8 cellular contexts compared by ENCODE assay signal in genomic region chr18:61901334-61901986, GRCh38. TPM values are rescaled to one million over a fixed set of nuclear protein-coding genes. Genes with fewer than 3 reads are reported as not detected.
DNase-seq lines count a peak whose midpoint lies in the region; ATAC-seq, FAIRE-seq and TF ChIP-seq lines count a peak whose summit lies in the region.

No MANE protein-coding gene starts in this region.

- DNase-seq in ACHN (peak; percentile 48), GM12891 (ENCODE audit: insufficient read length, low spot score) (peak; percentile 47), HFFc6 (no peak), M059J (ENCODE audit: low read depth) (peak; percentile 64), SK-N-DZ (ENCODE audit: low spot score) (peak; percentile 70), GM12878 (ENCODE audit: low read depth, low spot score) (peak; percentile 7), iPS-NIHi7 (ENCODE audit: extremely low spot score) (peak; percentile 85)
- DNase-seq in stimulated activated CD8-positive, alpha-beta memory T cell treated with anti-CD3 and anti-CD28 coated beads, Interleukin-4, amount 100 ng/mL, for 48 hours: peak; percentile 41

- ATAC-seq in GM12878: peak; percentile 99

- TF ChIP-seq CTCF in HFFc6 (IDR thresholded peaks at IDR 0.05): peak; percentile 95
- peak; percentile 87 to 99 (median 95) for TF ChIP-seq CTCF in GM12878 (IDR thresholded peaks at IDR 0.05 in 2 of 3, conservative IDR thresholded peaks at IDR 0.05 in 1 of 3; ENCODE audit: control insufficient read depth in 2 of 3, extremely low read depth in 1 of 3, insufficient read depth in 1 of 3, low read depth in 3 of 3, low read length in 3 of 3)

- no peak overlapping the region for H3K4me3 ChIP-seq in GM12878

- H3K4me1 ChIP-seq in GM12878 (ENCODE audit: control insufficient read depth, insufficient read depth, low read length): no peaks in the 10 kb centered on the region

- no peak for TF ChIP-seq EP300 in GM12878 (IDR thresholded peaks at IDR 0.05; ENCODE audit: borderline replicate concordance in 1 of 2, control insufficient read depth in 1 of 2, low read depth in 2 of 2, low read length in 2 of 2)

- H4K20me1 ChIP-seq in GM12878 (ENCODE audit: control insufficient read depth, insufficient read depth): no peaks in the 10 kb centered on the region

- CTCF ChIA-PET in GM12878 (lab: Yijun Ruan, JAX): interaction anchor here (0.7 to 4.5 kb wide), 6 partner anchors 11 to 230 kb away, joined by 3 to 29 read pairs (median 3); no protein-coding TSS in a partner anchor

- H3K27ac Mint-ChIP-seq in HFFc6: no peak overlapping the region

- peaks cover 1% of the 10 kb centered on the region for H3K27me3 Mint-ChIP-seq in HFFc6 (ENCODE audit: insufficient read depth)

- H2AFZ ChIP-seq in GM12878 (ENCODE audit: control insufficient read depth, low read depth, low read length): no peak overlapping the region

- H3K4me1 Mint-ChIP-seq in HFFc6 (ENCODE audit: low read depth): peaks cover 33% of the 10 kb centered on the region

- TF ChIP-seq RAD21 in GM12878 (IDR thresholded peaks at IDR 0.05; ENCODE audit: insufficient read depth, low read depth, low read length): peak; percentile 72

- POLR2A ChIA-PET in GM12878 (lab: Charles Lee): no interaction called here

- in situ Hi-C loops in ACHN (cut with HindIII; ENCODE audit: low pct_ligation_motif_present, low pct_unique_long_range_greater_than_20kb, low sequenced_read_pairs) (no loop called here), GM12878 (cut with MboI) (loop anchor here (10.0 kb wide), 1 partner anchor 223 kb away; no protein-coding TSS in a partner anchor)

- no peak overlapping the region for H3K9ac ChIP-seq in GM12878 (ENCODE audit: control insufficient read depth, insufficient read depth, low read length)

- H3K9me3 Mint-ChIP-seq in HFFc6: no peaks in the 10 kb centered on the region

- BruUV-seq in GM12878 (replicated peaks; lab: Mats Ljungman, UMichigan): no TSS peak

- 17% methylated on average over 5 of the region's 5 CpGs for WGBS in GM12878 (ENCODE audit: insufficient coverage, insufficient replicate concordance, low lambda C conversion rate, missing lambda C conversion rate)

- H3K27me3 ChIP-seq in GM12878 (replicated peaks in 1 of 2; ENCODE audit: control insufficient read depth in 2 of 2, insufficient read depth in 2 of 2, low read length in 1 of 2): no peaks in the 10 kb centered on the region; a peak in 2 of 4 replicates

- no peaks in the 10 kb centered on the region for H3K79me2 ChIP-seq in GM12878 (ENCODE audit: control insufficient read depth, insufficient read depth, low read length)

- H3K9me3 ChIP-seq in GM12878 (replicated peaks; ENCODE audit: control insufficient read depth, insufficient read depth, low read length): no peaks in the 10 kb centered on the region

- TF ChIP-seq POLR2A in GM12891 (IDR thresholded peaks at IDR 0.05; ENCODE audit: low read depth, low read length): no peak
- TF ChIP-seq POLR2A in GM12878 (IDR thresholded peaks at IDR 0.05; ENCODE audit: low read depth, low read length): no peak

- no peak overlapping the region for H3K4me2 ChIP-seq in GM12878 (ENCODE audit: control insufficient read depth, insufficient read depth)

- H3K4me3 Mint-ChIP-seq in HFFc6: no peak overlapping the region

- no peaks in the 10 kb centered on the region for H3K36me3 ChIP-seq in GM12878 (ENCODE audit: control insufficient read depth in 2 of 2, insufficient read depth in 2 of 2, low read length in 1 of 2)

- no peaks in the 10 kb centered on the region for H3K36me3 Mint-ChIP-seq in HFFc6 (ENCODE audit: low read depth)

- H3K27ac ChIP-seq in GM12878 (ENCODE audit: control insufficient read depth, insufficient read depth): no peak overlapping the region

- SMC1A ChIA-PET in GM12878 (lab: Charles Lee; ENCODE audit: uncharacterized antibody, unreplicated experiment): interaction anchor here (1.5 kb wide), 1 partner anchor 264 kb away, joined by 4 read pairs; no protein-coding TSS in a partner anchor

- RAD21 ChIA-PET in GM12878 (lab: Charles Lee; ENCODE audit: unreplicated experiment): no interaction called here

- intact Hi-C loops in GM12878 (cut with micrococcal nuclease; ENCODE audit: unreplicated experiment): loop anchor here (2.0 kb wide), 3 partner anchors 229 to 579 kb away; no protein-coding TSS in a partner anchor

- peak; percentile 82 for FAIRE-seq in GM12891 (lab: Jason Lieb, UNC)
- peak; percentile 84 for FAIRE-seq in GM12878 (lab: Jason Lieb, UNC)

TF ChIP-seq in GM12891, 5 proteins besides CTCF, POLR2A, EP300 and RAD21:
- no peak for TF ChIP-seq POU2F2 (IDR thresholded peaks at IDR 0.05; ENCODE audit: low read depth, low read length)

TF ChIP-seq in GM12878, 131 proteins besides CTCF, POLR2A, EP300 and RAD21 (continues in another document):
- TF ChIP-seq EGR1 (IDR thresholded peaks at IDR 0.05; ENCODE audit: borderline replicate concordance in 1 of 2, low read depth in 2 of 2, low read length in 2 of 2) (no peak), SMC3 (IDR thresholded peaks at IDR 0.05; ENCODE audit: borderline replicate concordance, low read length) (peak; percentile 69; the same call in 1 of the 2 replicates), CHD2 (IDR thresholded peaks at IDR 0.05; ENCODE audit: borderline replicate concordance, low read depth, low read length) (no peak), SIN3A (IDR thresholded peaks at IDR 0.05; ENCODE audit: low read depth, low read length) (no peak), IRF5 (IDR thresholded peaks at IDR 0.05; ENCODE audit: borderline replicate concordance) (no peak), MEF2B (IDR thresholded peaks at IDR 0.05; ENCODE audit: partially characterized antibody, poor library complexity, severe bottlenecking) (no peak), SIX5 (IDR thresholded peaks at IDR 0.05; ENCODE audit: low read depth, low read length, severe bottlenecking) (no peak), TBL1XR1 (IDR thresholded peaks at IDR 0.05; ENCODE audit: low read depth, low read length) (no peak), POU2F2 (IDR thresholded peaks at IDR 0.05; ENCODE audit: borderline replicate concordance, low read depth, low read length) (0 out of 3 replicates have a peak, but pooled peaks have one; percentile 35), POLR2AphosphoS2 (IDR thresholded peaks at IDR 0.05; ENCODE audit: low read depth, low read length) (no peak), NR2F1 (conservative IDR thresholded peaks at IDR 0.05) (no peak), ATF2 (IDR thresholded peaks at IDR 0.05; ENCODE audit: low read length) (no peak), SMAD5 (IDR thresholded peaks at IDR 0.05; ENCODE audit: low read depth) (no peak), ESRRA (IDR thresholded peaks at IDR 0.05; ENCODE audit: low read length) (no peak), JUNB (IDR thresholded peaks at IDR 0.05) (no peak), STAT3 (IDR thresholded peaks at IDR 0.05; ENCODE audit: low read depth, low read length) (no peak), FOXK2 (IDR thresholded peaks at IDR 0.05) (no peak), YY1 (IDR thresholded peaks at IDR 0.05; ENCODE audit: low read depth, low read length) (0 out of 2 replicates have a peak, but pooled peaks have one; percentile 49), ASH2L (IDR thresholded peaks at IDR 0.05; ENCODE audit: borderline replicate concordance, low read depth) (no peak)

RNA-seq across cellular contexts. Expression of gene RNF152, which starts 8.7 kb away (rescaled TPM):
- not detected for polyA plus RNA-seq in GM12891 (2012; ENCODE audit: low read depth, missing spikeins)
- 10 to 100 TPM; 44.3 to 68.4 (median 50.2) TPM for total RNA-seq in HFFc6 (2021; fragmentation: NEBNext Ultra II Directional; extraction: Animal tissue kit (Norgen Biotek cat#: 25700))
- total RNA-seq in M059J (2014; rRNA removed; shearing (Covaris generic)): 5.8 and 5.9 TPM in 2 replicates
- polyA plus RNA-seq in SK-N-DZ (2014; cell fraction: cytosol; rRNA removed): 3.9 and 6.3 TPM in 2 replicates
- polyA plus RNA-seq in SK-N-DZ (2014; cell fraction: nucleus; rRNA removed): 2.0 and 2.2 TPM in 2 replicates
- total RNA-seq in GM12878 (2013; cell fraction: nucleolus; rRNA removed): 0.06 and 0.10 TPM in 2 replicates
- total RNA-seq in GM12878 (2014; rRNA removed) (under 0.01 TPM in 2 replicates), GM12878 (2014; rRNA removed; fragmentation: Illumina TruSeq; extraction: Trizol) (not detected in 2 replicates), GM12878 (2021) (0.03 TPM in 2 replicates)
- polyA plus RNA-seq in GM12878 (2011; ENCODE audit: low read depth): not detected
- polyA plus RNA-seq in GM12878 (2011; rRNA removed) (0.06 and 0.07 TPM in 2 replicates), GM12878 (2014; fragmentation: Illumina TruSeq; extraction: Trizol) (not detected in 2 replicates), GM12878 (2014; fragmentation: Nextera tagmentation; extraction: Ambion mirVana) (not detected), GM12878 (2014; rRNA removed) (not detected in 2 replicates), GM12878 (2016; fragmentation: Nextera tagmentation; extraction: Ambion mirVana) (not detected)
- polyA plus RNA-seq in GM12878 (2011; cell fraction: cytosol; rRNA removed): 0.03 TPM in 2 replicates
- polyA plus RNA-seq in GM12878 (2011; cell fraction: nucleus; rRNA removed): 0.01 and 0.10 TPM in 2 replicates
- 0.03 TPM in 2 replicates for polyA plus RNA-seq in GM12878 (2012)
- 0.07 and 0.36 TPM in 2 replicates for polyA minus RNA-seq in GM12878 (2011; rRNA and poly(A)+ RNA removed)
- not detected in 2 replicates for polyA minus RNA-seq in GM12878 (2011; cell fraction: cytosol; rRNA and poly(A)+ RNA removed)
- 0.12 and 0.29 TPM in 2 replicates for polyA minus RNA-seq in GM12878 (2011; cell fraction: nucleus; rRNA and poly(A)+ RNA removed)
